Comparison of ENCODE assay signal across 1 cellular context in the genomic region with DNA sequence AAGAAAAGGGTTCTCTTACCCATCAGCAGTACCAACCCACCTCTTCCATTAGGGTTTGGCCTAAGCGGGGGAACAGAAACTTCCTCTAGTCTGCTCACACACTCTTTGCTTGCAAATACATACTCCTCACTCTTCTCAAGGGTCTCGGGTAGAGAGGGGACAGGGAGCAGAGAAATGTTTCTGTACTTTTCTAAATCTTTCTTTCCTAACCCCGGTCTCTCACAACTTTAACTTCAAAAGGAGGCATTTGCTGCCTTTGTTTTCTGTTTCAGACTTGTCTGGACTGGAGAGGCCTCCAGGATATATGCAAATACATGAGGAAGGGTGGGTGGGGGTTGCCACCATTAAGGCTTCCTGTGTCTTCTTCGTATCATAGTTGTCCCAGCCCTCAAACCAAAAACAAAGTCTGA.
TF ChIP-seq lines count a peak whose summit lies in the region.

No MANE protein-coding gene starts in this region.

TF ChIP-seq in GM23338, 12 proteins besides CTCF, POLR2A, EP300 and RAD21 (continued from another document):
- TF ChIP-seq, protein P1, sequence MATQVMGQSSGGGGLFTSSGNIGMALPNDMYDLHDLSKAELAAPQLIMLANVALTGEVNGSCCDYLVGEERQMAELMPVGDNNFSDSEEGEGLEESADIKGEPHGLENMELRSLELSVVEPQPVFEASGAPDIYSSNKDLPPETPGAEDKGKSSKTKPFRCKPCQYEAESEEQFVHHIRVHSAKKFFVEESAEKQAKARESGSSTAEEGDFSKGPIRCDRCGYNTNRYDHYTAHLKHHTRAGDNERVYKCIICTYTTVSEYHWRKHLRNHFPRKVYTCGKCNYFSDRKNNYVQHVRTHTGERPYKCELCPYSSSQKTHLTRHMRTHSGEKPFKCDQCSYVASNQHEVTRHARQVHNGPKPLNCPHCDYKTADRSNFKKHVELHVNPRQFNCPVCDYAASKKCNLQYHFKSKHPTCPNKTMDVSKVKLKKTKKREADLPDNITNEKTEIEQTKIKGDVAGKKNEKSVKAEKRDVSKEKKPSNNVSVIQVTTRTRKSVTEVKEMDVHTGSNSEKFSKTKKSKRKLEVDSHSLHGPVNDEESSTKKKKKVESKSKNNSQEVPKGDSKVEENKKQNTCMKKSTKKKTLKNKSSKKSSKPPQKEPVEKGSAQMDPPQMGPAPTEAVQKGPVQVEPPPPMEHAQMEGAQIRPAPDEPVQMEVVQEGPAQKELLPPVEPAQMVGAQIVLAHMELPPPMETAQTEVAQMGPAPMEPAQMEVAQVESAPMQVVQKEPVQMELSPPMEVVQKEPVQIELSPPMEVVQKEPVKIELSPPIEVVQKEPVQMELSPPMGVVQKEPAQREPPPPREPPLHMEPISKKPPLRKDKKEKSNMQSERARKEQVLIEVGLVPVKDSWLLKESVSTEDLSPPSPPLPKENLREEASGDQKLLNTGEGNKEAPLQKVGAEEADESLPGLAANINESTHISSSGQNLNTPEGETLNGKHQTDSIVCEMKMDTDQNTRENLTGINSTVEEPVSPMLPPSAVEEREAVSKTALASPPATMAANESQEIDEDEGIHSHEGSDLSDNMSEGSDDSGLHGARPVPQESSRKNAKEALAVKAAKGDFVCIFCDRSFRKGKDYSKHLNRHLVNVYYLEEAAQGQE (IDR thresholded peaks at IDR 0.05; ENCODE audit: unreplicated experiment): no peak
